8 cellular contexts compared by ENCODE assay signal in the genomic region with DNA sequence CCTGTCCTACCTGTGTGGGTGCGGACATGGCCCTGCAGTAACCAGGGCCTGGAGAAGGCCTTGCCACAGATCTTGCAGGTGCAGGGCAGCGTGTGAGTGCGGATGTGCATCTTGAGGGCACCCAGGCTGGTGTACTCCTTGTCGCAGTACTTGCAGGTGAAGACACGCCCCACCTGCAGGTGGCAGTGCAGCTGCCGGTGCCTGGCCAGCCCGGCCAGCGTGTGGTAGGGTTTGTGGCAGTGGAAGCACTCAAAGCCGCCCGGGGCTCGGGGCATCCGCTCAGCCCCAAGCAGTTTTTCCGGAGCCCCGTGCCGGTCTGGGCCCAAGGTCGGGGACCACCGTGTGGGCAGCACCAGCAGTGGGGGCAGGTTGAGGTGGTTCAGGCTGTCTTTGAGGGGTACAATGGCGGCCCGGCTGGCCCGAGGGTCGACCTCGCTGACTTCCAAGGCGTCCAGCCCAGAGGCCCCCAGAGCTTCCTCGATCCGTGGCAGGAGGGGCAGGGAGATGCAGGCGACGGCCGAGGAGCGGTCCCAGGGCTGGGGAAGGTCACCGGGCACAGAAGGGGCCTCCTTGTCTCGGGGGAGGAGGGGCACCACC. TPM values are rescaled to one million over a fixed set of nuclear protein-coding genes. Genes with fewer than 3 reads are reported as not detected.
DNase-seq lines count a peak whose midpoint lies in the region; ATAC-seq and TF ChIP-seq lines count a peak whose summit lies in the region.

No MANE protein-coding gene starts in this region.

- H3K27ac Mint-ChIP-seq in CD8-positive, alpha-beta memory T cell: peak overlapping the region; percentile 88 to 98 (median 94)
- peak overlapping the region; percentile 45; the same call in 1 of the 2 replicates for H3K27ac Mint-ChIP-seq in WTC11

- no peak for TF ChIP-seq POLR2A in HCT116 (IDR thresholded peaks at IDR 0.05; ENCODE audit: borderline replicate concordance, extremely low read depth, insufficient read depth, insufficient read length)

- POLR2A ChIA-PET in CD8-positive, alpha-beta memory T cell (lab: Charles Lee): interaction anchor here (0.6 to 2.2 kb wide), 4 partner anchors 21 to 61 kb away, joined by 3 to 6 read pairs (median 4); no protein-coding TSS in a partner anchor
- POLR2A ChIA-PET in HCT116 (lab: Charles Lee): no interaction called here
- POLR2A ChIA-PET in WTC11 (lab: Charles Lee): no interaction called here

- no peak overlapping the region for H2AFZ ChIP-seq in HCT116 (ENCODE audit: low read depth, low read length, poor library complexity, severe bottlenecking)

- intact Hi-C loops in HCT116 (cut with micrococcal nuclease): no loop called here

- ATAC-seq in HCT116 (peak; percentile 74), WTC11 (peak; percentile 65), HG02870 (IDR thresholded peaks at IDR 0.05; ENCODE audit: unreplicated experiment) (no peak)
- ATAC-seq in stimulated activated naive CD8-positive, alpha-beta T cell treated with anti-CD3 and anti-CD28 coated beads, Interleukin-15, Interleukin-2, amounts not matched to agents 100 U/mL and 50 U/mL, for 24 hours: no peak

- TF ChIP-seq RAD21 in HCT116 (IDR thresholded peaks at IDR 0.05; ENCODE audit: low read depth): peak; percentile 60; the same call in 1 of the 2 replicates

- BruUV-seq in HCT116 (replicated peaks; lab: Mats Ljungman, UMichigan): no TSS peak

- H4K20me1 ChIP-seq in HCT116 (ENCODE audit: insufficient read depth): no peaks in the 10 kb centered on the region

- H3K4me3 Mint-ChIP-seq in CD8-positive, alpha-beta memory T cell: peak overlapping the region; percentile 76 to 88 (median 82)
- no peak overlapping the region for H3K4me3 Mint-ChIP-seq in WTC11

- peak in 4 of 5 donors; percentile 44 to 71 (median 52) for DNase-seq in CD8-positive, alpha-beta memory T cell
- DNase-seq in HCT116 (ENCODE audit: low read depth, low spot score) (no peak), WTC11 (ENCODE audit: low spot score) (peak; percentile 79), HK-2 (ENCODE audit: unreplicated experiment) (no peak), glomerular visceral epithelial cell (ENCODE audit: extremely low spot score) (no peak)
- DNase-seq in stimulated activated naive CD8-positive, alpha-beta T cell treated with anti-CD3 and anti-CD28 coated beads, Interleukin-15, Interleukin-2, amounts not matched to agents 100 U/mL and 50 U/mL, for 24 hours: peak; percentile 66

- H3K9me3 Mint-ChIP-seq in CD8-positive, alpha-beta memory T cell: no peaks in the 10 kb centered on the region
- H3K9me3 Mint-ChIP-seq in WTC11: no peaks in the 10 kb centered on the region

- no peak overlapping the region for H3K4me2 ChIP-seq in HCT116 (ENCODE audit: low read length)

- H3K36me3 ChIP-seq in CD8-positive, alpha-beta memory T cell (ENCODE audit: insufficient read depth, low read length): peaks cover 21% of the 10 kb centered on the region
- H3K36me3 ChIP-seq in HCT116 (ENCODE audit: control insufficient read depth in 1 of 2, insufficient read depth in 2 of 2, low read length in 2 of 2): no peaks in the 10 kb centered on the region
- H3K36me3 ChIP-seq in esophagus (ENCODE audit: control insufficient read depth in 2 of 2, insufficient read depth in 2 of 2, low read length in 1 of 2): no peaks in the 10 kb centered on the region

- 51 to 59% methylated on average over 30 to 31 of the region's 31 CpGs for WGBS in esophagus, 2 donors

- CTCF ChIA-PET in CD8-positive, alpha-beta memory T cell (lab: Charles Lee): interaction anchor here (1.5 to 3.4 kb wide), 4 partner anchors 20 to 28 kb away, joined by 3 to 29 read pairs (median 4); no protein-coding TSS in a partner anchor
- CTCF ChIA-PET in HCT116 (lab: Charles Lee) (interaction anchor here (0.8 to 1.6 kb wide), 3 partner anchors 8 to 24 kb away, joined by 3 to 6 read pairs (median 3); no protein-coding TSS in a partner anchor), WTC11 (lab: Charles Lee) (interaction anchor here (0.7 to 2.5 kb wide), 10 partner anchors 9 to 486 kb away, joined by 3 to 23 read pairs (median 4); no protein-coding TSS in a partner anchor)

- peaks cover 45% of the 10 kb centered on the region for H3K4me1 ChIP-seq in CD8-positive, alpha-beta memory T cell (ENCODE audit: insufficient read depth, low read length)
- H3K4me1 ChIP-seq in HCT116 (ENCODE audit: control insufficient read depth in 1 of 2, insufficient read depth in 2 of 2, low read length in 2 of 2) (peaks cover 9 to 26% of the 10 kb centered on the region in 2 experiments), esophagus (ENCODE audit: control insufficient read depth in 2 of 2, insufficient read depth in 2 of 2, low read length in 1 of 2) (peaks cover 0 to 10% of the 10 kb centered on the region in 2 donors)

- RAD21 ChIA-PET in HCT116 (lab: Charles Lee; ENCODE audit: low non-redundant PET in 1 of 2, low total read pairs in 2 of 2, uncharacterized antibody in 2 of 2, unreplicated experiment in 2 of 2): no interaction called here

- peak overlapping the region; percentile 26 for H3K4me3 ChIP-seq in CD8-positive, alpha-beta memory T cell (ENCODE audit: low read length)
- H3K4me3 ChIP-seq in HCT116 (replicated peaks in 1 of 2; ENCODE audit: low read depth in 1 of 2, low read length in 2 of 2) (no peak overlapping the region), esophagus (ENCODE audit: low read depth in 1 of 2, low read length in 2 of 2) (no peak overlapping the region)

- H3K79me2 ChIP-seq in HCT116 (ENCODE audit: insufficient read depth, low read length): no peaks in the 10 kb centered on the region

- H3K4me1 Mint-ChIP-seq in CD8-positive, alpha-beta memory T cell: peaks cover 28 to 46% (median 29%) of the 10 kb centered on the region in 3 donors
- H3K4me1 Mint-ChIP-seq in WTC11: peaks cover 9% of the 10 kb centered on the region

- H3K27ac ChIP-seq in CD8-positive, alpha-beta memory T cell (ENCODE audit: low read depth, low read length): no peak overlapping the region
- H3K27ac ChIP-seq in HCT116 (ENCODE audit: low read depth, low read length) (no peak overlapping the region), esophagus (ENCODE audit: low read depth in 2 of 2, low read length in 1 of 2) (peak overlapping the region; percentile 1 to 36)

- TF ChIP-seq CTCF in HCT116 (IDR thresholded peaks at IDR 0.05 in 2 of 3, conservative IDR thresholded peaks at IDR 0.05 in 1 of 3; ENCODE audit: borderline replicate concordance in 1 of 3, insufficient read depth in 1 of 3, low read depth in 2 of 3, low read length in 2 of 3) (peak; percentile 57 to 92 (median 83)), WTC11 (IDR thresholded peaks at IDR 0.05) (peak; percentile 40)

- no peaks in the 10 kb centered on the region for H3K27me3 ChIP-seq in CD8-positive, alpha-beta memory T cell (ENCODE audit: insufficient read depth, low read length, poor library complexity, severe bottlenecking)
- no peaks in the 10 kb centered on the region for H3K27me3 ChIP-seq in HCT116 (ENCODE audit: insufficient read depth, low read length)
- peaks cover 0 to 4% of the 10 kb centered on the region in 2 donors for H3K27me3 ChIP-seq in esophagus (ENCODE audit: control insufficient read depth in 1 of 2, insufficient read depth in 2 of 2, low read length in 2 of 2)

- no peaks in the 10 kb centered on the region for H3K27me3 Mint-ChIP-seq in CD8-positive, alpha-beta memory T cell
- H3K27me3 Mint-ChIP-seq in WTC11 (ENCODE audit: low read depth): no peaks in the 10 kb centered on the region

- H3K9me3 ChIP-seq in CD8-positive, alpha-beta memory T cell (ENCODE audit: low read length): no peaks in the 10 kb centered on the region
- H3K9me3 ChIP-seq in HCT116 (ENCODE audit: control insufficient read depth in 1 of 2, insufficient read depth in 1 of 2, low read depth in 1 of 2, low read length in 2 of 2) (no peaks in the 10 kb centered on the region), esophagus (ENCODE audit: control insufficient read depth in 2 of 2, insufficient read depth in 1 of 2, low read depth in 1 of 2, low read length in 1 of 2) (no peaks in the 10 kb centered on the region)

- no peak overlapping the region for H3K9ac ChIP-seq in HCT116 (ENCODE audit: low read length)

- H3K36me3 Mint-ChIP-seq in CD8-positive, alpha-beta memory T cell: peaks cover 0 to 43% (median 0%) of the 10 kb centered on the region in 3 donors
- peaks cover 2% of the 10 kb centered on the region; the same call in 1 of the 2 replicates for H3K36me3 Mint-ChIP-seq in WTC11

- H3K9me2 ChIP-seq in HCT116 (ENCODE audit: insufficient read depth): no peaks in the 10 kb centered on the region

TF ChIP-seq in HCT116, 20 proteins besides CTCF, POLR2A, EP300 and RAD21 (continues in another document):
- TF ChIP-seq ZFX (IDR thresholded peaks at IDR 0.05): no peak
- TF ChIP-seq SIN3A (IDR thresholded peaks at IDR 0.05; ENCODE audit: low read depth): no peak
- TF ChIP-seq EZH2 (IDR thresholded peaks at IDR 0.05): no peak

RNA-seq across cellular contexts. Expression of a gene that starts 5.1 kb away (rescaled TPM):
- total RNA-seq in CD8-positive, alpha-beta memory T cell: 1 to 10 TPM; 2.2 to 2.8 TPM
- polyA plus RNA-seq in CD8-positive, alpha-beta memory T cell: 13.5 TPM
- total RNA-seq in HCT116 (2021; ENCODE audit: unreplicated experiment) (2.2 TPM), WTC11 (2021) (8.0 to 9.4 TPM (median 9.1 TPM) in 3 replicates)
- polyA plus RNA-seq in HCT116 (2012): 1.8 and 2.3 TPM in 2 replicates
- under 1 TPM; 0.24 to 0.28 TPM for polyA plus RNA-seq in esophagus

RNA-seq across cellular contexts. Expression of a gene that starts 18.3 kb away (rescaled TPM):
- total RNA-seq in CD8-positive, alpha-beta memory T cell: 10 to 100 TPM; 58.0 to 59.7 TPM
- polyA plus RNA-seq in CD8-positive, alpha-beta memory T cell: 25.6 TPM
- total RNA-seq in HCT116 (2021; ENCODE audit: unreplicated experiment): 119 TPM
- 97.0 and 141 TPM in 2 replicates for polyA plus RNA-seq in HCT116 (2012)
- total RNA-seq in WTC11 (2021): 96.9 to 113 TPM (median 109 TPM) in 3 replicates
- polyA plus RNA-seq in esophagus: 100 to 1,000 TPM in 1 of 2 donors, 10 to 100 TPM in 1; 92.5 to 149 TPM

RNA-seq across cellular contexts. Expression of a gene that starts 25.0 kb away (rescaled TPM):
- 10 to 100 TPM; 51.7 to 56.2 TPM for total RNA-seq in CD8-positive, alpha-beta memory T cell
- 122 TPM for polyA plus RNA-seq in CD8-positive, alpha-beta memory T cell
- total RNA-seq in HCT116 (2021; ENCODE audit: unreplicated experiment) (39.4 TPM), WTC11 (2021) (38.5 to 46.2 TPM (median 40.5 TPM) in 3 replicates)
- polyA plus RNA-seq in HCT116 (2012): 21.5 and 22.1 TPM in 2 replicates
- 10 to 100 TPM in 1 of 2 donors, 1 to 10 TPM in 1; 5.2 to 11.7 TPM for polyA plus RNA-seq in esophagus

RNA-seq across cellular contexts. Expression of a gene that starts 25.1 kb away (rescaled TPM):
- 10 to 100 TPM; 68.6 to 69.0 TPM for total RNA-seq in CD8-positive, alpha-beta memory T cell
- polyA plus RNA-seq in CD8-positive, alpha-beta memory T cell: 21.6 TPM
- total RNA-seq in HCT116 (2021; ENCODE audit: unreplicated experiment) (71.3 TPM), WTC11 (2021) (42.1 to 52.4 TPM (median 43.7 TPM) in 3 replicates)
- 40.4 and 63.0 TPM in 2 replicates for polyA plus RNA-seq in HCT116 (2012)
- polyA plus RNA-seq in esophagus: 10 to 100 TPM; 10.4 to 11.0 TPM

RNA-seq across cellular contexts. Expression of a gene that starts 30.3 kb away (rescaled TPM):
- 100 to 1,000 TPM; 208 to 237 TPM for total RNA-seq in CD8-positive, alpha-beta memory T cell
- 1,129 TPM for polyA plus RNA-seq in CD8-positive, alpha-beta memory T cell
- total RNA-seq in HCT116 (2021; ENCODE audit: unreplicated experiment): 321 TPM
- polyA plus RNA-seq in HCT116 (2012): 329 and 359 TPM in 2 replicates
- 169 to 219 TPM (median 207 TPM) in 3 replicates for total RNA-seq in WTC11 (2021)
- 10 to 100 TPM; 58.5 to 67.8 TPM for polyA plus RNA-seq in esophagus

Comparison
In these comparisons a context has a peak if more than half of its experiments do, and no peak if none do; other contexts are left out.
1. DNase-seq: peak in CD8-positive, alpha-beta memory T cell (4 of 5), WTC11 (single experiment) and stimulated activated naive CD8-positive, alpha-beta T cell treated with anti-CD3 and anti-CD28 coated beads, Interleukin-15, Interleukin-2, amounts not matched to agents 100 U/mL and 50 U/mL, for 24 hours (single experiment); none in HCT116 (single experiment), HK-2 (single experiment) and glomerular visceral epithelial cell (single experiment).
2. H3K27ac ChIP-seq: peak in esophagus (2 of 2); none in CD8-positive, alpha-beta memory T cell (single experiment) and HCT116 (single experiment).
3. ATAC-seq: peak in HCT116 (single experiment) and WTC11 (single experiment); none in stimulated activated naive CD8-positive, alpha-beta T cell treated with anti-CD3 and anti-CD28 coated beads, Interleukin-15, Interleukin-2, amounts not matched to agents 100 U/mL and 50 U/mL, for 24 hours (single experiment) and HG02870 (single experiment).